ENCODE assay signal across 13 cellular contexts in the genomic region with DNA sequence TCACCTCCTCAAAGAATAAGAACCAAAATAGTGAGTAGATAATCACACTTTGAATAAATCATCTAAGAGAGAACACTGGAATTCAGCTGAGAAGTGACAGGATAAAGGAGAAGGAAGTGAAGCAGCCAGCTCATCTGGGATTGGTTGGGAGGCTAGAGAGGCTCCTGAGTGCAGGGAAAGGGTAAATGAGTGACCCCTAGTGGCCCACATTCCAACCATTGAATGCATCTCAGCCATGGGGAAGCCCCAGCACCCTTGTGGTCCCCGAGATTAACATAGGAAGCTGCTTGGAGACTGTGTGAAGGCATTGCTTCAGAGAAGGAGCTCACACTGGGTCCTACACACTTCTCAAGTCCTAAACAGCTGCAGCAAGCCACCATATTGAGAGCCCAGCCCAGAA.
DNase-seq lines count a peak whose midpoint lies in the region; ATAC-seq, FAIRE-seq and TF ChIP-seq lines count a peak whose summit lies in the region.
"Had no signal": no experiment of that assay in that cellular context is flagged by ENCODE, and none has a peak within 500 bp of the region (broad histone marks: within the 10 kb centered on the region; RNA-seq: fewer than 3 reads in every experiment).

No MANE protein-coding gene starts in this region.

- H3K9me3 ChIP-seq in GM12878 (replicated peaks; ENCODE audit: control insufficient read depth, insufficient read depth, low read length), result no peaks in the 10 kb centered on the region; the same call in 2 of the 3 replicates
- H3K9me3 ChIP-seq: vagina had no signal

- no peaks in the 10 kb centered on the region for H3K27me3 ChIP-seq in GM12878 (replicated peaks in 1 of 2; ENCODE audit: control insufficient read depth in 2 of 2, insufficient read depth in 2 of 2, low read length in 1 of 2)
- H3K27me3 ChIP-seq: vagina had no signal

- H4K20me1 ChIP-seq in GM12878 (ENCODE audit: control insufficient read depth, insufficient read depth), result no peaks in the 10 kb centered on the region

- SMC1A ChIA-PET in GM12878 (lab: Charles Lee; ENCODE audit: uncharacterized antibody, unreplicated experiment), result interaction anchor here (0.5 to 1.4 kb wide), 3 partner anchors 8 to 669 kb away, joined by 3 to 4 read pairs (median 3); no protein-coding TSS in a partner anchor

- 0% methylated on average over 1 of the region's 1 CpG for WGBS in GM12878 (ENCODE audit: insufficient coverage, insufficient replicate concordance, low lambda C conversion rate, missing lambda C conversion rate)

- no TSS peak for BruUV-seq in GM12878 (replicated peaks; lab: Mats Ljungman, UMichigan)

- no peak overlapping the region for H3K27ac ChIP-seq in GM12878 (ENCODE audit: control insufficient read depth, insufficient read depth)
- H3K27ac ChIP-seq: vagina had no signal

- no peak for DNase-seq in GM12878 (ENCODE audit: low read depth, low spot score)
- no peak for DNase-seq in NCI-H2029 treated with DMSO at 0.1 percent for 48 hours (lab: John Stamatoyannopoulos, UW)
- DNase-seq in NCI-H2029 (lab: John Stamatoyannopoulos, UW), result no peak
- DNase-seq: activated CD4-positive, alpha-beta T cell treated with anti-CD3 and anti-CD28 coated beads, Interleukin-2, amount 50 U/mL, for 1 hour had no signal

- no peaks in the 10 kb centered on the region for H3K79me2 ChIP-seq in GM12878 (ENCODE audit: control insufficient read depth, insufficient read depth, low read length)

- no peaks in the 10 kb centered on the region for H3K36me3 ChIP-seq in GM12878 (ENCODE audit: control insufficient read depth in 2 of 2, insufficient read depth in 2 of 2, low read length in 1 of 2)
- H3K36me3 ChIP-seq: vagina had no signal

- no peak for FAIRE-seq in GM12878 (lab: Jason Lieb, UNC)
- FAIRE-seq: GM19239, HTR-8/SVneo had no signal

- H3K4me3 ChIP-seq in GM12878, result no peak overlapping the region
- H3K4me3 ChIP-seq: vagina had no signal

- peak; percentile 21 to 34 (median 25); a peak in 3 of 6 replicates for TF ChIP-seq CTCF in GM12878 (IDR thresholded peaks at IDR 0.05 in 2 of 3, conservative IDR thresholded peaks at IDR 0.05 in 1 of 3; ENCODE audit: control insufficient read depth in 2 of 3, extremely low read depth in 1 of 3, insufficient read depth in 1 of 3, low read depth in 3 of 3, low read length in 3 of 3)

- no peak overlapping the region for H3K9ac ChIP-seq in GM12878 (ENCODE audit: control insufficient read depth, insufficient read depth, low read length)

- in situ Hi-C loops in GM12878 (cut with MboI), result no loop called here

- intact Hi-C loops in GM12878 (cut with micrococcal nuclease; ENCODE audit: unreplicated experiment), result no loop called here

- TF ChIP-seq RAD21 in GM12878 (IDR thresholded peaks at IDR 0.05; ENCODE audit: insufficient read depth, low read depth, low read length), result no peak

- H3K4me1 ChIP-seq in GM12878 (ENCODE audit: control insufficient read depth, insufficient read depth, low read length), result no peaks in the 10 kb centered on the region
- H3K4me1 ChIP-seq: vagina had no signal

- CTCF ChIA-PET in GM12878 (lab: Yijun Ruan, JAX), result interaction anchor here (0.8 to 3.6 kb wide), 3 partner anchors 10 to 669 kb away, joined by 3 to 29 read pairs (median 3); no protein-coding TSS in a partner anchor

- TF ChIP-seq POLR2A in GM18505 (IDR thresholded peaks at IDR 0.05; ENCODE audit: borderline replicate concordance, extremely low read depth, insufficient read depth, insufficient read length), result no peak
- no peak for TF ChIP-seq POLR2A in GM12878 (IDR thresholded peaks at IDR 0.05; ENCODE audit: low read depth, low read length)

- ATAC-seq in GM18505 (IDR thresholded peaks at IDR 0.05; ENCODE audit: unreplicated experiment), result peak; percentile 74
- ATAC-seq in GM21367 (IDR thresholded peaks at IDR 0.05; ENCODE audit: unreplicated experiment), result peak; percentile 65
- ATAC-seq in HG03103 (IDR thresholded peaks at IDR 0.05; ENCODE audit: low read depth, unreplicated experiment), result peak; percentile 79
- ATAC-seq in GM12878, result peak; percentile 85
- no peak for ATAC-seq in HG03521 (IDR thresholded peaks at IDR 0.05; ENCODE audit: unreplicated experiment)
- no peak for ATAC-seq in HG03025 (IDR thresholded peaks at IDR 0.05; ENCODE audit: low FRiP score, unreplicated experiment)
- ATAC-seq: Right ventricle myocardium inferior had no signal

- TF ChIP-seq EP300 in GM12878 (IDR thresholded peaks at IDR 0.05; ENCODE audit: borderline replicate concordance in 1 of 2, control insufficient read depth in 1 of 2, low read depth in 2 of 2, low read length in 2 of 2), result no peak

- no peak overlapping the region for H2AFZ ChIP-seq in GM12878 (ENCODE audit: control insufficient read depth, low read depth, low read length)

- RAD21 ChIA-PET in GM12878 (lab: Charles Lee; ENCODE audit: unreplicated experiment), result interaction anchor here (1.5 kb wide), 1 partner anchor 9 kb away, joined by 11 read pairs; no protein-coding TSS in a partner anchor

- POLR2A ChIA-PET in GM12878 (lab: Charles Lee), result no interaction called here

- H3K4me2 ChIP-seq in GM12878 (ENCODE audit: control insufficient read depth, insufficient read depth), result no peak overlapping the region

TF ChIP-seq in GM12878, 131 proteins besides CTCF, POLR2A, EP300 and RAD21 (continues in another document):
- TF ChIP-seq, protein P1, sequence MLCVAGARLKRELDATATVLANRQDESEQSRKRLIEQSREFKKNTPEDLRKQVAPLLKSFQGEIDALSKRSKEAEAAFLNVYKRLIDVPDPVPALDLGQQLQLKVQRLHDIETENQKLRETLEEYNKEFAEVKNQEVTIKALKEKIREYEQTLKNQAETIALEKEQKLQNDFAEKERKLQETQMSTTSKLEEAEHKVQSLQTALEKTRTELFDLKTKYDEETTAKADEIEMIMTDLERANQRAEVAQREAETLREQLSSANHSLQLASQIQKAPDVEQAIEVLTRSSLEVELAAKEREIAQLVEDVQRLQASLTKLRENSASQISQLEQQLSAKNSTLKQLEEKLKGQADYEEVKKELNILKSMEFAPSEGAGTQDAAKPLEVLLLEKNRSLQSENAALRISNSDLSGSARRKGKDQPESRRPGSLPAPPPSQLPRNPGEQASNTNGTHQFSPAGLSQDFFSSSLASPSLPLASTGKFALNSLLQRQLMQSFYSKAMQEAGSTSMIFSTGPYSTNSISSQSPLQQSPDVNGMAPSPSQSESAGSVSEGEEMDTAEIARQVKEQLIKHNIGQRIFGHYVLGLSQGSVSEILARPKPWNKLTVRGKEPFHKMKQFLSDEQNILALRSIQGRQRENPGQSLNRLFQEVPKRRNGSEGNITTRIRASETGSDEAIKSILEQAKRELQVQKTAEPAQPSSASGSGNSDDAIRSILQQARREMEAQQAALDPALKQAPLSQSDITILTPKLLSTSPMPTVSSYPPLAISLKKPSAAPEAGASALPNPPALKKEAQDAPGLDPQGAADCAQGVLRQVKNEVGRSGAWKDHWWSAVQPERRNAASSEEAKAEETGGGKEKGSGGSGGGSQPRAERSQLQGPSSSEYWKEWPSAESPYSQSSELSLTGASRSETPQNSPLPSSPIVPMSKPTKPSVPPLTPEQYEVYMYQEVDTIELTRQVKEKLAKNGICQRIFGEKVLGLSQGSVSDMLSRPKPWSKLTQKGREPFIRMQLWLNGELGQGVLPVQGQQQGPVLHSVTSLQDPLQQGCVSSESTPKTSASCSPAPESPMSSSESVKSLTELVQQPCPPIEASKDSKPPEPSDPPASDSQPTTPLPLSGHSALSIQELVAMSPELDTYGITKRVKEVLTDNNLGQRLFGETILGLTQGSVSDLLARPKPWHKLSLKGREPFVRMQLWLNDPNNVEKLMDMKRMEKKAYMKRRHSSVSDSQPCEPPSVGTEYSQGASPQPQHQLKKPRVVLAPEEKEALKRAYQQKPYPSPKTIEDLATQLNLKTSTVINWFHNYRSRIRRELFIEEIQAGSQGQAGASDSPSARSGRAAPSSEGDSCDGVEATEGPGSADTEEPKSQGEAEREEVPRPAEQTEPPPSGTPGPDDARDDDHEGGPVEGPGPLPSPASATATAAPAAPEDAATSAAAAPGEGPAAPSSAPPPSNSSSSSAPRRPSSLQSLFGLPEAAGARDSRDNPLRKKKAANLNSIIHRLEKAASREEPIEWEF (IDR thresholded peaks at IDR 0.05; ENCODE audit: insufficient replicate concordance, low read depth, low read length), result no peak
- TF ChIP-seq YY1 (IDR thresholded peaks at IDR 0.05; ENCODE audit: low read depth, low read length) (no peak), POLR2AphosphoS2 (IDR thresholded peaks at IDR 0.05; ENCODE audit: low read depth, low read length) (no peak), MEF2A (IDR thresholded peaks at IDR 0.05; ENCODE audit: insufficient read depth, low read depth, low read length) (no peak), EGR1 (IDR thresholded peaks at IDR 0.05; ENCODE audit: borderline replicate concordance in 1 of 2, low read depth in 2 of 2, low read length in 2 of 2) (no peak), RUNX3 (IDR thresholded peaks at IDR 0.05; ENCODE audit: low read length) (no peak), NR2C1 (IDR thresholded peaks at IDR 0.05) (no peak)
- TF ChIP-seq, protein P2, sequence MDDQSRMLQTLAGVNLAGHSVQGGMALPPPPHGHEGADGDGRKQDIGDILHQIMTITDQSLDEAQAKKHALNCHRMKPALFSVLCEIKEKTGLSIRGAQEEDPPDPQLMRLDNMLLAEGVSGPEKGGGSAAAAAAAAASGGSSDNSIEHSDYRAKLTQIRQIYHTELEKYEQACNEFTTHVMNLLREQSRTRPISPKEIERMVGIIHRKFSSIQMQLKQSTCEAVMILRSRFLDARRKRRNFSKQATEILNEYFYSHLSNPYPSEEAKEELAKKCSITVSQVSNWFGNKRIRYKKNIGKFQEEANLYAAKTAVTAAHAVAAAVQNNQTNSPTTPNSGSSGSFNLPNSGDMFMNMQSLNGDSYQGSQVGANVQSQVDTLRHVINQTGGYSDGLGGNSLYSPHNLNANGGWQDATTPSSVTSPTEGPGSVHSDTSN (IDR thresholded peaks at IDR 0.05; ENCODE audit: insufficient replicate concordance, low read depth, low read length), result no peak

Comparison
In these comparisons a context has a peak if more than half of its experiments do, and no peak if none do; other contexts are left out.
1. ATAC-seq: peak in GM18505 (single experiment), GM21367 (single experiment), HG03103 (single experiment) and GM12878 (single experiment); none in HG03521 (single experiment) and HG03025 (single experiment).